ENCODE assay signal across 21 cellular contexts in genomic region chr3:170728181-170728580, GRCh38.
"Had no signal": no experiment of that assay in that cellular context is flagged by ENCODE, and none has a peak within 500 bp of the region (broad histone marks: within the 10 kb centered on the region; RNA-seq: fewer than 3 reads in every experiment).

No MANE protein-coding gene starts in this region.

- H3K4me3 ChIP-seq: cardiac muscle cell, esophagus squamous epithelium, stomach had no signal

- ATAC-seq: activated CD8-positive, alpha-beta T cell treated with anti-CD3 and anti-CD28 coated beads for 36 hours; activated naive CD4-positive, alpha-beta T cell treated with anti-CD3 and anti-CD28 coated beads, Interleukin-2, amount 50 U/mL, for 72 hours; activated T-cell treated with anti-CD3 and anti-CD28 coated beads, Interleukin-2, amount 50 U/mL, for 4 hours; left lobe of liver; stimulated activated effector memory CD8-positive, alpha-beta T cell treated with anti-CD3 and anti-CD28 coated beads, Interleukin-12 subunit alpha, Interleukin-12 subunit beta, amount 100 ng/mL, for 72 hours had no signal

- H3K4me1 Mint-ChIP-seq: activated CD4-positive, alpha-beta T cell treated with anti-CD3 and anti-CD28 coated beads, Interleukin-2, amount 10 ng/mL, durations not matched to agents 24 days and 14 days; stimulated activated effector memory CD8-positive, alpha-beta T cell treated with anti-CD3 and anti-CD28 coated beads, Interleukin-12 subunit alpha, Interleukin-12 subunit beta, amount 100 ng/mL, for 72 hours had no signal

- H3K4me3 Mint-ChIP-seq: activated CD4-positive, alpha-beta T cell treated with anti-CD3 and anti-CD28 coated beads, Interleukin-2, amount 10 ng/mL, durations not matched to agents 24 days and 14 days; activated CD8-positive, alpha-beta T cell treated with anti-CD3 and anti-CD28 coated beads for 36 hours; activated T-cell treated with anti-CD3 and anti-CD28 coated beads, Interleukin-2, amount 50 U/mL, for 4 hours; dendritic cell treated with granulocyte-macrophage colony-stimulating factor and Interleukin-4, amounts not matched to agents 40 ng/mL and 50 ng/mL, for 4 days; stimulated activated effector memory CD8-positive, alpha-beta T cell treated with anti-CD3 and anti-CD28 coated beads, Interleukin-12 subunit alpha, Interleukin-12 subunit beta, amount 100 ng/mL, for 72 hours; type B pancreatic cell had no signal

- FAIRE-seq: endothelial cell of umbilical vein, kidney, small intestine had no signal

- H3K27me3 ChIP-seq: cardiac muscle cell, esophagus squamous epithelium, stomach had no signal

- H3K9me3 Mint-ChIP-seq: activated CD4-positive, alpha-beta T cell treated with anti-CD3 and anti-CD28 coated beads, Interleukin-2, amount 10 ng/mL, durations not matched to agents 24 days and 14 days; activated CD8-positive, alpha-beta T cell treated with anti-CD3 and anti-CD28 coated beads for 36 hours; activated naive CD4-positive, alpha-beta T cell treated with anti-CD3 and anti-CD28 coated beads, Interleukin-2, amount 50 U/mL, for 72 hours; activated T-cell treated with anti-CD3 and anti-CD28 coated beads, Interleukin-2, amount 50 U/mL, for 4 hours; dendritic cell treated with granulocyte-macrophage colony-stimulating factor and Interleukin-4, amounts not matched to agents 40 ng/mL and 50 ng/mL, for 4 days; stimulated activated effector memory CD8-positive, alpha-beta T cell treated with anti-CD3 and anti-CD28 coated beads, Interleukin-12 subunit alpha, Interleukin-12 subunit beta, amount 100 ng/mL, for 72 hours; type B pancreatic cell had no signal

- H3K27me3 Mint-ChIP-seq: dendritic cell treated with granulocyte-macrophage colony-stimulating factor and Interleukin-4, amounts not matched to agents 40 ng/mL and 50 ng/mL, for 4 days; type B pancreatic cell had no signal

- H3K27ac Mint-ChIP-seq: activated CD4-positive, alpha-beta T cell treated with anti-CD3 and anti-CD28 coated beads, Interleukin-2, amount 10 ng/mL, durations not matched to agents 24 days and 14 days; activated CD8-positive, alpha-beta T cell treated with anti-CD3 and anti-CD28 coated beads for 36 hours; activated naive CD4-positive, alpha-beta T cell treated with anti-CD3 and anti-CD28 coated beads, Interleukin-2, amount 50 U/mL, for 72 hours; dendritic cell treated with granulocyte-macrophage colony-stimulating factor and Interleukin-4, amounts not matched to agents 40 ng/mL and 50 ng/mL, for 4 days; stimulated activated effector memory CD8-positive, alpha-beta T cell treated with anti-CD3 and anti-CD28 coated beads, Interleukin-12 subunit alpha, Interleukin-12 subunit beta, amount 100 ng/mL, for 72 hours; type B pancreatic cell had no signal

- H3K9me3 ChIP-seq: esophagus squamous epithelium, stomach had no signal

- H3K27ac ChIP-seq: cardiac muscle cell had no signal

- H3K36me3 ChIP-seq: cardiac muscle cell, esophagus squamous epithelium, stomach had no signal

- H3K36me3 Mint-ChIP-seq: activated naive CD4-positive, alpha-beta T cell treated with anti-CD3 and anti-CD28 coated beads, Interleukin-2, amount 50 U/mL, for 72 hours; stimulated activated effector memory CD8-positive, alpha-beta T cell treated with anti-CD3 and anti-CD28 coated beads, Interleukin-12 subunit alpha, Interleukin-12 subunit beta, amount 100 ng/mL, for 72 hours; type B pancreatic cell had no signal

- H3K4me1 ChIP-seq: stomach had no signal

- DNase-seq: activated CD4-positive, alpha-beta T cell treated with anti-CD3 and anti-CD28 coated beads, Interleukin-2, amount 10 ng/mL, durations not matched to agents 24 days and 14 days; activated CD8-positive, alpha-beta T cell treated with anti-CD3 and anti-CD28 coated beads for 36 hours; activated effector memory CD4-positive, alpha-beta T cell treated with Interleukin-2 at 50 U/mL for 16 hours; activated T-cell treated with anti-CD3 and anti-CD28 coated beads, Interleukin-2, amount 50 U/mL, for 4 hours; effector memory CD4-positive, alpha-beta T cell; esophagus squamous epithelium; foreskin melanocyte; hypothalamus; kidney; occipital lobe; retina; small intestine; stimulated activated CD4-positive, alpha-beta T cell treated with anti-CD3 and anti-CD28 coated beads, Interleukin-4, amount 100 ng/mL, for 24 hours; stomach had no signal
